In genomic region chr5:9183306-9183705, GRCh38 we compare ENCODE assay signal across 18 cellular contexts.
"Had no signal": no experiment of that assay in that cellular context is flagged by ENCODE, and none has a peak within 500 bp of the region (broad histone marks: within the 10 kb centered on the region; RNA-seq: fewer than 3 reads in every experiment).

No MANE protein-coding gene starts in this region.

- ATAC-seq: gastroesophageal sphincter; left lung; naive thymus-derived CD4-positive, alpha-beta T cell had no signal

- H3K9me3 ChIP-seq: colonic mucosa, esophagus squamous epithelium, gastroesophageal sphincter, left lung, ovary, right atrium auricular region had no signal

- H3K4me3 Mint-ChIP-seq: naive thymus-derived CD4-positive, alpha-beta T cell; type B pancreatic cell had no signal

- H3K4me2 ChIP-seq: smooth muscle cell had no signal

- FAIRE-seq: urothelium cell line had no signal

- H3K27me3 Mint-ChIP-seq: type B pancreatic cell had no signal

- H3K36me3 Mint-ChIP-seq: naive thymus-derived CD4-positive, alpha-beta T cell had no signal

- H3K9me3 Mint-ChIP-seq: type B pancreatic cell had no signal

- H3K36me3 ChIP-seq: colonic mucosa, gastroesophageal sphincter, left lung, ovary, right atrium auricular region had no signal

- H3K4me1 Mint-ChIP-seq: naive thymus-derived CD4-positive, alpha-beta T cell had no signal

- H3K27ac ChIP-seq: colonic mucosa, esophagus squamous epithelium, gastroesophageal sphincter, left lung, ovary, right atrium auricular region had no signal

- H3K4me1 ChIP-seq: colonic mucosa, esophagus squamous epithelium, gastroesophageal sphincter, left lung, right atrium auricular region had no signal

- DNase-seq: colonic mucosa; dermis blood vessel endothelial cell; esophagus squamous epithelium; foreskin fibroblast; glutamatergic neuron; islet precursor cell; mesendoderm; naive thymus-derived CD4-positive, alpha-beta T cell; ovary; stimulated activated CD4-positive, alpha-beta T cell treated with anti-CD3 and anti-CD28 coated beads, Interleukin-2, amount 100 ng/mL, for 48 hours; stimulated activated naive CD4-positive, alpha-beta T cell treated with Interleukin-2 at 50 U/mL for 16 hours had no signal

- H3K27ac Mint-ChIP-seq: naive thymus-derived CD4-positive, alpha-beta T cell; type B pancreatic cell had no signal

- H3K4me3 ChIP-seq: colonic mucosa, esophagus squamous epithelium, gastroesophageal sphincter, left lung, lung, ovary, right atrium auricular region, smooth muscle cell had no signal

- H3K27me3 ChIP-seq: colonic mucosa, esophagus squamous epithelium, gastroesophageal sphincter, left lung, ovary, right atrium auricular region had no signal
